24 cellular contexts compared by ENCODE assay signal in genomic region chr9:126621056-126621918, GRCh38. TPM values are rescaled to one million over a fixed set of nuclear protein-coding genes. Genes with fewer than 3 reads are reported as not detected.
"Had no signal": no experiment of that assay in that cellular context is flagged by ENCODE, and none has a peak within 500 bp of the region (broad histone marks: within the 10 kb centered on the region; RNA-seq: fewer than 3 reads in every experiment).

No MANE protein-coding gene starts in this region.

- H3K4me3 ChIP-seq: dorsolateral prefrontal cortex, prostate gland, skin epidermis, testis, upper lobe of left lung had no signal

- H3K36me3 Mint-ChIP-seq: activated naive CD8-positive, alpha-beta T cell had no signal

- H3K4me1 ChIP-seq: foreskin keratinocyte, prostate gland had no signal

- H3K4me3 Mint-ChIP-seq: activated naive CD8-positive, alpha-beta T cell; endodermal cell; stimulated activated effector memory CD8-positive, alpha-beta T cell treated with anti-CD3 and anti-CD28 coated beads, Interleukin-12 subunit alpha, Interleukin-12 subunit beta, amount 100 ng/mL, for 72 hours had no signal

- H3K27me3 ChIP-seq: testis had no signal

- ATAC-seq: foreskin keratinocyte; naive thymus-derived CD8-positive, alpha-beta T cell; right cardiac atrium; stimulated activated effector memory CD8-positive, alpha-beta T cell treated with anti-CD3 and anti-CD28 coated beads, Interleukin-12 subunit alpha, Interleukin-12 subunit beta, amount 100 ng/mL, for 72 hours had no signal

- H3K36me3 ChIP-seq: prostate gland, upper lobe of left lung had no signal

- DNase-seq: activated CD4-positive, alpha-beta T cell treated with anti-CD3 and anti-CD28 coated beads, Interleukin-2, amount 50 U/mL, for 48 hours; activated gamma-delta T cell treated with Interleukin-2 at 50 U/mL for 16 hours; amniotic stem cell; caudate nucleus; dorsolateral prefrontal cortex; foreskin keratinocyte; head of caudate nucleus; immature natural killer cell; mesenchymal stem cell; naive thymus-derived CD8-positive, alpha-beta T cell; stimulated activated CD4-positive, alpha-beta T cell treated with anti-CD3 and anti-CD28 coated beads, Interleukin-4, amount 100 ng/mL, for 1 hour; SW 1271; testis had no signal

- H3K27ac Mint-ChIP-seq: activated naive CD8-positive, alpha-beta T cell; endodermal cell; stimulated activated effector memory CD8-positive, alpha-beta T cell treated with anti-CD3 and anti-CD28 coated beads, Interleukin-12 subunit alpha, Interleukin-12 subunit beta, amount 100 ng/mL, for 72 hours had no signal

- H3K9me3 ChIP-seq: prostate gland, testis, upper lobe of left lung had no signal

- H3K9me3 Mint-ChIP-seq: endodermal cell; immature natural killer cell; stimulated activated effector memory CD8-positive, alpha-beta T cell treated with anti-CD3 and anti-CD28 coated beads, Interleukin-12 subunit alpha, Interleukin-12 subunit beta, amount 100 ng/mL, for 72 hours had no signal

- FAIRE-seq: colon had no signal

- H3K27ac ChIP-seq: dorsolateral prefrontal cortex, foreskin keratinocyte, prostate gland, skin epidermis, testis, upper lobe of left lung had no signal

RNA-seq across cellular contexts. Expression of gene LMX1B, which starts 7.6 kb away (rescaled TPM):
- total RNA-seq: fibroblast of lung; liver; naive thymus-derived CD8-positive, alpha-beta T cell; T-helper 2 cell treated with Interferon-gamma antibody and Interleukin-4, amounts not matched to agents 100 ng/mL and 5 ng/mL, for 36 hours had no signal
